ENCODE assay signal across 1 cellular context in genomic region chr1:116316373-116316772, GRCh38.
TF ChIP-seq lines count a peak whose summit lies in the region.

No MANE protein-coding gene starts in this region.

TF ChIP-seq in HepG2, 621 proteins besides CTCF, POLR2A, EP300 and RAD21 (continued from another document and continues in another):
- TF ChIP-seq ZSCAN30 (CRISPR knock-in tag; IDR thresholded peaks at IDR 0.05) (no peak), KLF9 (CRISPR knock-in tag; IDR thresholded peaks at IDR 0.05; ENCODE audit: low read depth) (no peak), ZBTB43 (CRISPR knock-in tag; conservative IDR thresholded peaks at IDR 0.05) (peak; percentile 91), PPARG (CRISPR knock-in tag; conservative IDR thresholded peaks at IDR 0.05) (no peak), ZNF724P (CRISPR knock-in tag; IDR thresholded peaks at IDR 0.05; ENCODE audit: borderline replicate concordance) (no peak), ZNF773 (CRISPR knock-in tag; IDR thresholded peaks at IDR 0.05; ENCODE audit: borderline replicate concordance) (no peak), ZNF512B (CRISPR knock-in tag; IDR thresholded peaks at IDR 0.05; ENCODE audit: borderline replicate concordance) (no peak), MXI1 (IDR thresholded peaks at IDR 0.05; ENCODE audit: borderline replicate concordance, low read depth, low read length) (no peak), WIZ (CRISPR knock-in tag; IDR thresholded peaks at IDR 0.05) (no peak), HOXA3 (CRISPR knock-in tag; IDR thresholded peaks at IDR 0.05) (peak; percentile 74), NBN (conservative IDR thresholded peaks at IDR 0.05) (no peak), ATF7 (IDR thresholded peaks at IDR 0.05) (no peak), ATF7 (CRISPR knock-in tag; IDR thresholded peaks at IDR 0.05) (no peak), SATB2 (CRISPR knock-in tag; IDR thresholded peaks at IDR 0.05) (no peak), CHD2 (IDR thresholded peaks at IDR 0.05; ENCODE audit: low read depth, low read length) (no peak), ZNF790 (CRISPR knock-in tag; IDR thresholded peaks at IDR 0.05; ENCODE audit: borderline replicate concordance) (no peak), ZSCAN12 (CRISPR knock-in tag; IDR thresholded peaks at IDR 0.05) (no peak), TCF7L2 (IDR thresholded peaks at IDR 0.05; ENCODE audit: low read depth, low read length) (no peak), TMF1 (CRISPR knock-in tag; IDR thresholded peaks at IDR 0.05; ENCODE audit: low read depth) (no peak), ZNF644 (CRISPR knock-in tag; IDR thresholded peaks at IDR 0.05; ENCODE audit: low read depth) (peak; percentile 93), SMYD3 (CRISPR knock-in tag; IDR thresholded peaks at IDR 0.05) (no peak), RARG (CRISPR knock-in tag; IDR thresholded peaks at IDR 0.05; ENCODE audit: low read depth) (no peak), KDM2A (CRISPR knock-in tag; IDR thresholded peaks at IDR 0.05; ENCODE audit: borderline replicate concordance, low read depth) (no peak), NR2C2 (CRISPR knock-in tag; IDR thresholded peaks at IDR 0.05; ENCODE audit: borderline replicate concordance) (0 out of 2 replicates have a peak, but pooled peaks have one; percentile 29), ATF7-NPFF (CRISPR knock-in tag; IDR thresholded peaks at IDR 0.05; ENCODE audit: low read depth) (no peak), ZNF225 (CRISPR knock-in tag; IDR thresholded peaks at IDR 0.05) (no peak), ZFX (CRISPR knock-in tag; IDR thresholded peaks at IDR 0.05; ENCODE audit: low read depth) (peak; percentile 63), MEIS2 (CRISPR knock-in tag; IDR thresholded peaks at IDR 0.05) (peak; percentile 64; the same call in 1 of the 2 replicates), ZNF296 (CRISPR knock-in tag; conservative IDR thresholded peaks at IDR 0.05) (no peak), SAP130 (CRISPR knock-in tag; IDR thresholded peaks at IDR 0.05; ENCODE audit: low read depth) (peak; percentile 65), RAD51 (IDR thresholded peaks at IDR 0.05; ENCODE audit: borderline replicate concordance) (no peak), ZNF230 (CRISPR knock-in tag; IDR thresholded peaks at IDR 0.05) (no peak), TSC22D2 (CRISPR knock-in tag; IDR thresholded peaks at IDR 0.05; ENCODE audit: borderline replicate concordance) (no peak), PITX1 (CRISPR knock-in tag; IDR thresholded peaks at IDR 0.05) (no peak), ZNF232 (CRISPR knock-in tag; IDR thresholded peaks at IDR 0.05; ENCODE audit: borderline replicate concordance) (peak; percentile 25; the same call in 1 of the 2 replicates), ZMYM2 (CRISPR knock-in tag; IDR thresholded peaks at IDR 0.05) (peak; percentile 37; the same call in 1 of the 2 replicates), ZNF430 (CRISPR knock-in tag; IDR thresholded peaks at IDR 0.05) (no peak), HMG20A (CRISPR knock-in tag; IDR thresholded peaks at IDR 0.05; ENCODE audit: borderline replicate concordance) (peak; percentile 82; the same call in 1 of the 2 replicates), ZFAT (CRISPR knock-in tag; conservative IDR thresholded peaks at IDR 0.05) (no peak), KLF15 (CRISPR knock-in tag; IDR thresholded peaks at IDR 0.05; ENCODE audit: borderline replicate concordance) (no peak), ZKSCAN1 (IDR thresholded peaks at IDR 0.05; ENCODE audit: low read length) (no peak), MTA3 (CRISPR knock-in tag; IDR thresholded peaks at IDR 0.05) (no peak), ZHX2 (IDR thresholded peaks at IDR 0.05; ENCODE audit: low read depth) (0 out of 2 replicates have a peak, but pooled peaks have one; percentile 36), ZHX2 (CRISPR knock-in tag; IDR thresholded peaks at IDR 0.05; ENCODE audit: borderline replicate concordance) (no peak), ZFP37 (CRISPR knock-in tag; IDR thresholded peaks at IDR 0.05; ENCODE audit: borderline replicate concordance) (no peak), ZNF776 (CRISPR knock-in tag; IDR thresholded peaks at IDR 0.05) (no peak), FOXA3 (CRISPR knock-in tag; IDR thresholded peaks at IDR 0.05) (peak; percentile 24; the same call in 1 of the 2 replicates)
- TF ChIP-seq, protein P1, sequence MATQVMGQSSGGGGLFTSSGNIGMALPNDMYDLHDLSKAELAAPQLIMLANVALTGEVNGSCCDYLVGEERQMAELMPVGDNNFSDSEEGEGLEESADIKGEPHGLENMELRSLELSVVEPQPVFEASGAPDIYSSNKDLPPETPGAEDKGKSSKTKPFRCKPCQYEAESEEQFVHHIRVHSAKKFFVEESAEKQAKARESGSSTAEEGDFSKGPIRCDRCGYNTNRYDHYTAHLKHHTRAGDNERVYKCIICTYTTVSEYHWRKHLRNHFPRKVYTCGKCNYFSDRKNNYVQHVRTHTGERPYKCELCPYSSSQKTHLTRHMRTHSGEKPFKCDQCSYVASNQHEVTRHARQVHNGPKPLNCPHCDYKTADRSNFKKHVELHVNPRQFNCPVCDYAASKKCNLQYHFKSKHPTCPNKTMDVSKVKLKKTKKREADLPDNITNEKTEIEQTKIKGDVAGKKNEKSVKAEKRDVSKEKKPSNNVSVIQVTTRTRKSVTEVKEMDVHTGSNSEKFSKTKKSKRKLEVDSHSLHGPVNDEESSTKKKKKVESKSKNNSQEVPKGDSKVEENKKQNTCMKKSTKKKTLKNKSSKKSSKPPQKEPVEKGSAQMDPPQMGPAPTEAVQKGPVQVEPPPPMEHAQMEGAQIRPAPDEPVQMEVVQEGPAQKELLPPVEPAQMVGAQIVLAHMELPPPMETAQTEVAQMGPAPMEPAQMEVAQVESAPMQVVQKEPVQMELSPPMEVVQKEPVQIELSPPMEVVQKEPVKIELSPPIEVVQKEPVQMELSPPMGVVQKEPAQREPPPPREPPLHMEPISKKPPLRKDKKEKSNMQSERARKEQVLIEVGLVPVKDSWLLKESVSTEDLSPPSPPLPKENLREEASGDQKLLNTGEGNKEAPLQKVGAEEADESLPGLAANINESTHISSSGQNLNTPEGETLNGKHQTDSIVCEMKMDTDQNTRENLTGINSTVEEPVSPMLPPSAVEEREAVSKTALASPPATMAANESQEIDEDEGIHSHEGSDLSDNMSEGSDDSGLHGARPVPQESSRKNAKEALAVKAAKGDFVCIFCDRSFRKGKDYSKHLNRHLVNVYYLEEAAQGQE (IDR thresholded peaks at IDR 0.05; ENCODE audit: borderline replicate concordance in 1 of 2, low read depth in 1 of 2, low read length in 2 of 2), result no peak
- TF ChIP-seq, protein P2, sequence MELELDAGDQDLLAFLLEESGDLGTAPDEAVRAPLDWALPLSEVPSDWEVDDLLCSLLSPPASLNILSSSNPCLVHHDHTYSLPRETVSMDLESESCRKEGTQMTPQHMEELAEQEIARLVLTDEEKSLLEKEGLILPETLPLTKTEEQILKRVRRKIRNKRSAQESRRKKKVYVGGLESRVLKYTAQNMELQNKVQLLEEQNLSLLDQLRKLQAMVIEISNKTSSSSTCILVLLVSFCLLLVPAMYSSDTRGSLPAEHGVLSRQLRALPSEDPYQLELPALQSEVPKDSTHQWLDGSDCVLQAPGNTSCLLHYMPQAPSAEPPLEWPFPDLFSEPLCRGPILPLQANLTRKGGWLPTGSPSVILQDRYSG (CRISPR knock-in tag; IDR thresholded peaks at IDR 0.05), result no peak
- TF ChIP-seq, protein P3, sequence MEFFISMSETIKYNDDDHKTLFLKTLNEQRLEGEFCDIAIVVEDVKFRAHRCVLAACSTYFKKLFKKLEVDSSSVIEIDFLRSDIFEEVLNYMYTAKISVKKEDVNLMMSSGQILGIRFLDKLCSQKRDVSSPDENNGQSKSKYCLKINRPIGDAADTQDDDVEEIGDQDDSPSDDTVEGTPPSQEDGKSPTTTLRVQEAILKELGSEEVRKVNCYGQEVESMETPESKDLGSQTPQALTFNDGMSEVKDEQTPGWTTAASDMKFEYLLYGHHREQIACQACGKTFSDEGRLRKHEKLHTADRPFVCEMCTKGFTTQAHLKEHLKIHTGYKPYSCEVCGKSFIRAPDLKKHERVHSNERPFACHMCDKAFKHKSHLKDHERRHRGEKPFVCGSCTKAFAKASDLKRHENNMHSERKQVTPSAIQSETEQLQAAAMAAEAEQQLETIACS (CRISPR knock-in tag; IDR thresholded peaks at IDR 0.05), result no peak
- TF ChIP-seq, protein P4, sequence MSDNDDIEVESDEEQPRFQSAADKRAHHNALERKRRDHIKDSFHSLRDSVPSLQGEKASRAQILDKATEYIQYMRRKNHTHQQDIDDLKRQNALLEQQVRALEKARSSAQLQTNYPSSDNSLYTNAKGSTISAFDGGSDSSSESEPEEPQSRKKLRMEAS (IDR thresholded peaks at IDR 0.05), result peak; percentile 31; the same call in 1 of the 2 replicates
- TF ChIP-seq, protein P5, sequence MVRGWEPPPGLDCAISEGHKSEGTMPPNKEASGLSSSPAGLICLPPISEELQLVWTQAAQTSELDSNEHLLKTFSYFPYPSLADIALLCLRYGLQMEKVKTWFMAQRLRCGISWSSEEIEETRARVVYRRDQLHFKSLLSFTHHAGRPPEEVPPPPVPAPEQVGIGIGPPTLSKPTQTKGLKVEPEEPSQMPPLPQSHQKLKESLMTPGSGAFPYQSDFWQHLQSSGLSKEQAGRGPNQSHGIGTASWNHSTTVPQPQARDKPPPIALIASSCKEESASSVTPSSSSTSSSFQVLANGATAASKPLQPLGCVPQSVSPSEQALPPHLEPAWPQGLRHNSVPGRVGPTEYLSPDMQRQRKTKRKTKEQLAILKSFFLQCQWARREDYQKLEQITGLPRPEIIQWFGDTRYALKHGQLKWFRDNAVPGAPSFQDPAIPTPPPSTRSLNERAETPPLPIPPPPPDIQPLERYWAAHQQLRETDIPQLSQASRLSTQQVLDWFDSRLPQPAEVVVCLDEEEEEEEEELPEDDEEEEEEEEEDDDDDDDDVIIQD (CRISPR knock-in tag; IDR thresholded peaks at IDR 0.05; ENCODE audit: low read depth), result 0 out of 2 replicates have a peak, but pooled peaks have one; percentile 20
- TF ChIP-seq, protein P6, sequence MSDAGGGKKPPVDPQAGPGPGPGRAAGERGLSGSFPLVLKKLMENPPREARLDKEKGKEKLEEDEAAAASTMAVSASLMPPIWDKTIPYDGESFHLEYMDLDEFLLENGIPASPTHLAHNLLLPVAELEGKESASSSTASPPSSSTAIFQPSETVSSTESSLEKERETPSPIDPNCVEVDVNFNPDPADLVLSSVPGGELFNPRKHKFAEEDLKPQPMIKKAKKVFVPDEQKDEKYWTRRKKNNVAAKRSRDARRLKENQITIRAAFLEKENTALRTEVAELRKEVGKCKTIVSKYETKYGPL (CRISPR knock-in tag; IDR thresholded peaks at IDR 0.05), result no peak
